ENCODE assay signal across 18 cellular contexts in the genomic region with DNA sequence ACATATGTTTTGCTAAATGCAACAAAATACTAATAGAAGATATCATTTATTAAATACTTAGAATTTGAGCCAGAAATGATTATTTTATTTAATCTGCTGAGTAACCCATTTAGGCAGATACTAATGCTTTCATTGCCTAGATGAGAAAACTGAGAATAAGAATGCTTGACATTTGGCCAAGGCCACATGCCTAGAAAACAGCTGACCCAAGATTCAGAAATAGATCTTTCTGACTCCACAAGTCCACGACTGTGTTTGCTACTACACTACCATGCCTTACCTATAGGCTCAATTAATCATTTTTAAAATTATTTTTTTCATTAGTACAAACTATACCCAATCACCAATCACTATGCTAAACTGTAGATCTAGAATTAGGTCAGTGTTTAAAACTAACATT.
DNase-seq lines count a peak whose midpoint lies in the region; ATAC-seq and TF ChIP-seq lines count a peak whose summit lies in the region.
"Had no signal": no experiment of that assay in that cellular context is flagged by ENCODE, and none has a peak within 500 bp of the region (broad histone marks: within the 10 kb centered on the region; RNA-seq: fewer than 3 reads in every experiment).

No MANE protein-coding gene starts in this region.

- H3K4me3 ChIP-seq in left ventricle myocardium inferior (no peak overlapping the region), choroid plexus epithelial cell (ENCODE audit: low read depth, low read length) (no peak overlapping the region), uterus (no peak overlapping the region), A673 (ENCODE audit: low read depth, low read length, poor library complexity, severe bottlenecking) (no peak overlapping the region), HAP-1 (no peak overlapping the region)
- H3K4me3 ChIP-seq: BLaER1 treated with 17β-estradiol and CSF1 and Interleukin-3, amounts not matched to agents 10 nM and 100 nM; tibial artery had no signal

- CTCF ChIA-PET in A673 (lab: Charles Lee): no interaction called here

- TF ChIP-seq CTCF in left ventricle myocardium inferior (IDR thresholded peaks at IDR 0.05; ENCODE audit: borderline replicate concordance): peak; percentile 24
- no peak for TF ChIP-seq CTCF in choroid plexus epithelial cell (conservative IDR thresholded peaks at IDR 0.05; ENCODE audit: low read depth, low read length)
- TF ChIP-seq CTCF in uterus (IDR thresholded peaks at IDR 0.05): no peak
- TF ChIP-seq CTCF in A673 (conservative IDR thresholded peaks at IDR 0.05; ENCODE audit: low read depth, low read length): no peak

- DNase-seq in left ventricle myocardium inferior (no peak), cardiac septum (ENCODE audit: low spot score) (no peak), choroid plexus epithelial cell (ENCODE audit: low read depth) (peak; percentile 65), left lobe of liver (ENCODE audit: low spot score) (no peak), uterus (no peak), A673 (ENCODE audit: low spot score) (no peak), HAP-1 (ENCODE audit: low spot score in 2 of 2) (no peak)
- no peak for DNase-seq in activated CD4-positive, CD25-positive, alpha-beta regulatory T cell treated with anti-CD3 and anti-CD28 coated beads, Interleukin-2, amount 50 U/mL, for 72 hours
- DNase-seq: activated CD4-positive, alpha-beta T cell treated with anti-CD3 and anti-CD28 coated beads, Interleukin-2, amount 50 U/mL, for 48 hours; anterior cingulate cortex; left cardiac atrium; midbrain; SHP77 treated with DMSO at 0.1 percent for 48 hours; T-helper 17 cell had no signal

- in situ Hi-C loops in HAP-1 (cut with MboI; ENCODE audit: low sequenced_read_pairs): no loop called here

- H3K27me3 ChIP-seq in left ventricle myocardium inferior (ENCODE audit: low read depth): no peaks in the 10 kb centered on the region
- no peaks in the 10 kb centered on the region for H3K27me3 ChIP-seq in uterus
- H3K27me3 ChIP-seq in A673 (replicated peaks; ENCODE audit: insufficient read depth, low read depth, low read length, poor library complexity): no peaks in the 10 kb centered on the region
- H3K27me3 ChIP-seq in HAP-1 (ENCODE audit: low read depth): no peaks in the 10 kb centered on the region
- H3K27me3 ChIP-seq: BLaER1 treated with 17β-estradiol and CSF1 and Interleukin-3, amounts not matched to agents 10 nM and 100 nM; tibial artery had no signal

- H3K9me3 ChIP-seq in left ventricle myocardium inferior (replicated peaks): no peaks in the 10 kb centered on the region
- H3K9me3 ChIP-seq in uterus: no peaks in the 10 kb centered on the region
- no peaks in the 10 kb centered on the region for H3K9me3 ChIP-seq in A673 (ENCODE audit: low read depth, low read length, poor library complexity, severe bottlenecking)
- no peaks in the 10 kb centered on the region for H3K9me3 ChIP-seq in HAP-1
- H3K9me3 ChIP-seq: BLaER1 treated with 17β-estradiol and CSF1 and Interleukin-3, amounts not matched to agents 10 nM and 100 nM; tibial artery had no signal

- H3K4me1 ChIP-seq in left ventricle myocardium inferior (peaks cover 30% of the 10 kb centered on the region), uterus (peaks cover 0 to 7% of the 10 kb centered on the region in 2 donors), A673 (ENCODE audit: insufficient read depth, low read length, poor library complexity, severe bottlenecking) (no peaks in the 10 kb centered on the region), HAP-1 (peaks cover 6% of the 10 kb centered on the region)
- H3K4me1 ChIP-seq: BLaER1 treated with 17β-estradiol and CSF1 and Interleukin-3, amounts not matched to agents 10 nM and 100 nM had no signal

- intact Hi-C loops in left ventricle myocardium inferior (cut with micrococcal nuclease) (no loop called here), cardiac septum (cut with DNase I) (no loop called here), uterus (cut with DNase I; ENCODE audit: low total_unique reads) (no loop called here), A673 (cut with micrococcal nuclease; ENCODE audit: unreplicated experiment) (no loop called here)

- H3K27ac ChIP-seq in left ventricle myocardium inferior (replicated peaks) (no peak overlapping the region), uterus (peak overlapping the region; percentile 26 to 78), A673 (ENCODE audit: low read depth, low read length, poor library complexity, severe bottlenecking) (no peak overlapping the region)
- H3K27ac ChIP-seq: BLaER1 treated with 17β-estradiol and CSF1 and Interleukin-3, amounts not matched to agents 10 nM and 100 nM; tibial artery; VCaP had no signal

- BruUV-seq in A673 (replicated peaks; lab: Mats Ljungman, UMichigan): no TSS peak

- ATAC-seq in left lobe of liver: peak; percentile 34
- ATAC-seq: stimulated activated memory B cell treated with anti-CD40 and anti-IgM and Interleukin-4, amounts not matched to agents 10 μg/mL and 1 μg/mL and 100 μg/mL, for 72 hours; T-helper 17 cell had no signal

- H3K36me3 ChIP-seq in left ventricle myocardium inferior: no peaks in the 10 kb centered on the region
- H3K36me3 ChIP-seq in uterus: no peaks in the 10 kb centered on the region
- H3K36me3 ChIP-seq in A673 (ENCODE audit: insufficient read depth, low read length, poor library complexity, severe bottlenecking): no peaks in the 10 kb centered on the region
- no peaks in the 10 kb centered on the region for H3K36me3 ChIP-seq in HAP-1 (replicated peaks)
- H3K36me3 ChIP-seq: BLaER1 treated with 17β-estradiol and CSF1 and Interleukin-3, amounts not matched to agents 10 nM and 100 nM; tibial artery had no signal

- POLR2A ChIA-PET in A673 (lab: Charles Lee; ENCODE audit: low non-redundant PET): no interaction called here

- TF ChIP-seq POLR2A in uterus (IDR thresholded peaks at IDR 0.05): no peak

Comparison
In these comparisons a context has a peak if more than half of its experiments do, and no peak if none do; other contexts are left out.
1. H3K27ac ChIP-seq: peak in uterus (2 of 2); none in left ventricle myocardium inferior (single experiment) and A673 (single experiment).